8 cellular contexts compared by ENCODE assay signal in the genomic region with DNA sequence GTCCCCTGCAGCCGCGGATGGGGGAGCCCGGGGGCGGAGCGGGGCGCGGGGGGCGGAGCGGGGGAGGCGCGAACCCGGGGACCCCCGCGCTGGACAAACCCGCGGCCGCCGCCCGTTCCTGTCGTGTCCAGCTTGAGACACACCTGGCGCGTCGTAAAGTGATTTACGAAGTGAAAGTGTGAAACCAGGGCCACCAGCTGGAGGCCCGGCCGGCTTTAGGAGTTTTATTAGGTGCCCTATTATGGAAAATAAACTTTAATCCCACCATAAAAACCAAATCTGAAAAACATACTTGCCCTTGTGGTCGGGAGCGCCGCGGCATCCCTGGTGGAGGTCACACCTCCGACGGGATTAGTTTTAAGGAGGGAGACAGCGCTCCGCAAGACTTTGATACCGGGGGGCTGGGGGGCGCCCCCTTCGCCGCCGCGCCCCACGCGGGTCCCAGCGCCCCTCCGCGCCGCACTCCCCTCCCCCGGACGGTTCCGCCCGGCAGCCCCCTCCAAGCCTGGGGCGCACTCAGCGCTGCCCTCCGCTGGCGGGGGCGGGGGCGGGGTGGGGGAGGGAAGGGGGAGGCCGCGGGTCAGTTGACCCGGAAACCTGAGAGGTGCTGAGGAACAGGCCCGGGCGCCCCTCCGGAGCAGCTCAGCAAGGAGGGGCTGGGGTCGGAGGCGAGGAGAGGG. TPM values are rescaled to one million over a fixed set of nuclear protein-coding genes. Genes with fewer than 3 reads are reported as not detected.
DNase-seq lines count a peak whose midpoint lies in the region; TF ChIP-seq lines count a peak whose summit lies in the region.

No MANE protein-coding gene starts in this region.

- peak overlapping the region; percentile 80 for H2AFZ ChIP-seq in PC-9

- H3K4me1 Mint-ChIP-seq in activated CD4-positive, alpha-beta T cell treated with anti-CD3 and anti-CD28 coated beads, Interleukin-2, amount 10 ng/mL, durations not matched to agents 24 days and 14 days, result peaks cover 15% of the 10 kb centered on the region

- peaks cover 2% of the 10 kb centered on the region for H3K36me3 Mint-ChIP-seq in activated CD4-positive, alpha-beta T cell treated with anti-CD3 and anti-CD28 coated beads, Interleukin-2, amount 10 ng/mL, durations not matched to agents 24 days and 14 days (ENCODE audit: low read depth)

- no peak for DNase-seq in activated CD4-positive, alpha-beta T cell treated with anti-CD3 and anti-CD28 coated beads, Interleukin-2, amount 10 ng/mL, durations not matched to agents 24 days and 14 days
- no peak for DNase-seq in activated CD4-positive, alpha-beta T cell treated with anti-CD3 and anti-CD28 coated beads, Interleukin-2, amount 50 U/mL, for 1 hour
- DNase-seq in PC-9, result no peak
- no peak for DNase-seq in fibroblast of pulmonary artery (ENCODE audit: low read depth)
- DNase-seq in DMS153 (lab: John Stamatoyannopoulos, UW), result no peak
- DNase-seq in NCI-H2081 treated with DMSO at 0.1 percent for 48 hours (lab: John Stamatoyannopoulos, UW), result no peak
- no peak for DNase-seq in erythroblast (lab: John Stamatoyannopoulos, UW)

- no peaks in the 10 kb centered on the region for H3K9me2 ChIP-seq in PC-9 (ENCODE audit: insufficient read depth)

- peak overlapping the region; percentile 76 for H3K4me2 ChIP-seq in PC-9

- TF ChIP-seq POLR2A in erythroblast (IDR thresholded peaks at IDR 0.05; ENCODE audit: low read length), result no peak

- POLR2A ChIA-PET in PC-9 (lab: Charles Lee; ENCODE audit: unreplicated experiment), result no interaction called here

- H3K9me3 ChIP-seq in PC-9 (ENCODE audit: insufficient read depth, low read depth) (no peaks in the 10 kb centered on the region), skeletal muscle tissue (ENCODE audit: control insufficient read depth in 3 of 3, low read length in 3 of 3) (peaks cover 0 to 5% (median 0%) of the 10 kb centered on the region in 3 donors)

- H3K27me3 Mint-ChIP-seq in activated CD4-positive, alpha-beta T cell treated with anti-CD3 and anti-CD28 coated beads, Interleukin-2, amount 10 ng/mL, durations not matched to agents 24 days and 14 days, result peaks cover 79% of the 10 kb centered on the region

- no peaks in the 10 kb centered on the region for H4K20me1 ChIP-seq in PC-9 (ENCODE audit: insufficient read depth)

- H3K79me2 ChIP-seq in PC-9 (ENCODE audit: low read depth), result no peaks in the 10 kb centered on the region

- peak overlapping the region; percentile 61 for H3K4me3 Mint-ChIP-seq in activated CD4-positive, alpha-beta T cell treated with anti-CD3 and anti-CD28 coated beads, Interleukin-2, amount 10 ng/mL, durations not matched to agents 24 days and 14 days

- peaks cover 9% of the 10 kb centered on the region for H3K4me1 ChIP-seq in PC-9 (replicated peaks; ENCODE audit: insufficient read depth)
- peaks cover 19 to 27% (median 22%) of the 10 kb centered on the region in 3 donors for H3K4me1 ChIP-seq in skeletal muscle tissue (ENCODE audit: control insufficient read depth in 3 of 3, insufficient read depth in 3 of 3, low read length in 3 of 3)

- peaks cover 13% of the 10 kb centered on the region; the same call in 1 of the 2 replicates for H3F3A ChIP-seq in PC-9 (ENCODE audit: insufficient read depth, low read depth)

- H3K27me3 ChIP-seq in PC-9 (ENCODE audit: insufficient read depth, low read depth) (no peaks in the 10 kb centered on the region), skeletal muscle tissue (ENCODE audit: control insufficient read depth in 3 of 3, insufficient read depth in 3 of 3, low read length in 3 of 3) (peaks cover 78 to 83% (median 81%) of the 10 kb centered on the region in 3 donors)

- no peak overlapping the region for H3K27ac Mint-ChIP-seq in activated CD4-positive, alpha-beta T cell treated with anti-CD3 and anti-CD28 coated beads, Interleukin-2, amount 10 ng/mL, durations not matched to agents 24 days and 14 days

- intact Hi-C loops in activated CD4-positive, alpha-beta T cell treated with anti-CD3 and anti-CD28 coated beads, Interleukin-2, amount 10 ng/mL, durations not matched to agents 24 days and 14 days (cut with micrococcal nuclease), result loop anchor here (2.0 to 5.0 kb wide), 3 partner anchors 687 to 1623 kb away; no protein-coding TSS in a partner anchor
- intact Hi-C loops in PC-9 (cut with micrococcal nuclease; ENCODE audit: unreplicated experiment), result no loop called here

- TF ChIP-seq CTCF in PC-9 (conservative IDR thresholded peaks at IDR 0.05) (no peak), fibroblast of pulmonary artery (IDR thresholded peaks at IDR 0.05; ENCODE audit: low read length, missing control alignments) (no peak)

- H3K27ac ChIP-seq in PC-9 (no peak overlapping the region), skeletal muscle tissue (ENCODE audit: low read depth, low read length) (no peak overlapping the region)

- no peak overlapping the region for H3K9ac ChIP-seq in skeletal muscle tissue (ENCODE audit: low read depth in 1 of 3, low read length in 3 of 3)

- H3K9me3 Mint-ChIP-seq in activated CD4-positive, alpha-beta T cell treated with anti-CD3 and anti-CD28 coated beads, Interleukin-2, amount 10 ng/mL, durations not matched to agents 24 days and 14 days, result no peaks in the 10 kb centered on the region

- peak overlapping the region; percentile 57 for H3K4me3 ChIP-seq in PC-9
- H3K4me3 ChIP-seq in fibroblast of pulmonary artery (replicated peaks; ENCODE audit: low read depth, low read length), result peak overlapping the region; percentile 37
- peak overlapping the region in 2 of 3 donors; percentile 23 to 41 for H3K4me3 ChIP-seq in skeletal muscle tissue (ENCODE audit: low read length in 3 of 3)

- H3K36me3 ChIP-seq in PC-9 (ENCODE audit: low read depth) (no peaks in the 10 kb centered on the region), skeletal muscle tissue (ENCODE audit: control insufficient read depth in 3 of 3, insufficient read depth in 3 of 3, low read length in 3 of 3) (no peaks in the 10 kb centered on the region)

- no TSS peak for BruUV-seq in PC-9 (replicated peaks; lab: Mats Ljungman, UMichigan)

- CTCF ChIA-PET in PC-9 (lab: Charles Lee), result interaction anchor here (0.6 kb wide), 1 partner anchor 1864 kb away, joined by 5 read pairs; no protein-coding TSS in a partner anchor

RNA-seq across cellular contexts. Expression of gene MNX1, which starts 10.3 kb away (rescaled TPM):
- total RNA-seq in activated CD4-positive, alpha-beta T cell treated with anti-CD3 and anti-CD28 coated beads, Interleukin-2, amount 10 ng/mL, durations not matched to agents 24 days and 14 days, result not detected in 2 replicates
- total RNA-seq in PC-9 (2021), result 0.28 and 0.33 TPM in 2 replicates
- not detected for total RNA-seq in skeletal muscle tissue

RNA-seq across cellular contexts. Expression of gene NOM1, which starts 50.7 kb away (rescaled TPM):
- 50.5 and 54.5 TPM in 2 replicates for total RNA-seq in activated CD4-positive, alpha-beta T cell treated with anti-CD3 and anti-CD28 coated beads, Interleukin-2, amount 10 ng/mL, durations not matched to agents 24 days and 14 days
- total RNA-seq in PC-9 (2021) (25.4 and 28.3 TPM in 2 replicates), skeletal muscle tissue (17.2 TPM)
